ENCODE assay signal across 12 cellular contexts in the genomic region with DNA sequence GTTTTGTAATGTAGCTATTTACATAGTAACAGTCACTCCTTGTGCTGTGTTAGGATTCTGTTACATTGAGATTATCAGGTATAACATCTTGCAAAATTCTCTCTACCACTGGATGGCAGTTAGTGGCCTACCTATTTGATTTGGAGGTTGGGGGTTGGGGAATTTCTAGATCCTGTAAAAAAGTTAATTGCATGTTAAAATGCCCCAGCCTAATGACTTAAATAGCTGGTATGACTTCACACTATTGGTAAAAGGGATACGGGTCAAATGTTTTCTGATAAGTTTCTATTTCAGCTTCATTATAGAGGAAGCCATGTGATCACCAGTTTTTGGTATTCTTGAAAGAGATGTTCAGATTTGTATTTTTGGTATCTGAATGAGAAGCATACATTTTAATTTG. TPM values are rescaled to one million over a fixed set of nuclear protein-coding genes. Genes with fewer than 3 reads are reported as not detected.
A peak's percentile ranks its signal among the peaks of the same experiment; 100 is the strongest.
DNase-seq lines count a peak whose midpoint lies in the region; ATAC-seq and TF ChIP-seq lines count a peak whose summit lies in the region.
"Had no signal": no experiment of that assay in that cellular context is flagged by ENCODE, and none has a peak within 500 bp of the region (broad histone marks: within the 10 kb centered on the region; RNA-seq: fewer than 3 reads in every experiment).

No MANE protein-coding gene starts in this region.

- no TSS peak for BruUV-seq in Panc1 (replicated peaks; lab: Mats Ljungman, UMichigan)

- CTCF ChIA-PET in Panc1 (lab: Charles Lee): no interaction called here

- DNase-seq in Panc1 (ENCODE audit: low read depth, low spot score) (no peak), heart left ventricle (no peak)
- DNase-seq in stimulated activated CD4-positive, alpha-beta T cell treated with anti-CD3 and anti-CD28 coated beads, Interleukin-4, amount 100 ng/mL, for 4 hours: no peak
- DNase-seq: activated CD4-positive, CD25-positive, alpha-beta regulatory T cell; gastrocnemius medialis; GOT3; mesenchymal stem cell had no signal

- peaks cover 0 to 35% (median 9%) of the 10 kb centered on the region in 11 experiments; a peak in 11 of 22 replicates for H4K20me1 ChIP-seq in BLaER1 treated with 17β-estradiol and CSF1 and Interleukin-3, amounts not matched to agents 10 nM and 100 nM

- POLR2A ChIA-PET in Panc1 (lab: Charles Lee): no interaction called here

- H3K9ac ChIP-seq in BLaER1 treated with 17β-estradiol and CSF1 and Interleukin-3, amounts not matched to agents 10 nM and 100 nM: peak overlapping the region in 10 of 11 experiments; percentile 20 to 96 (median 91); a peak in 16 of 22 replicates
- H3K9ac ChIP-seq in iPS-20b (ENCODE audit: low read depth, low read length): no peak overlapping the region

- 0 out of 22 replicates have a peak, but pooled peaks cover 0 to 8% (median 0%) of the 10 kb centered on the region in 11 experiments for H3K36me3 ChIP-seq in BLaER1 treated with 17β-estradiol and CSF1 and Interleukin-3, amounts not matched to agents 10 nM and 100 nM
- H3K36me3 ChIP-seq in Panc1 (ENCODE audit: control insufficient read depth, insufficient read depth, low read length) (no peaks in the 10 kb centered on the region; the same call in 1 of the 2 replicates), iPS-20b (ENCODE audit: insufficient read depth, low read depth, low read length) (no peaks in the 10 kb centered on the region), heart left ventricle (no peaks in the 10 kb centered on the region)
- H3K36me3 ChIP-seq: gastrocnemius medialis had no signal

- ATAC-seq in Panc1: no peak
- no peak for ATAC-seq in heart left ventricle
- ATAC-seq in HG03342 (IDR thresholded peaks at IDR 0.05; ENCODE audit: unreplicated experiment): no peak
- no peak for ATAC-seq in HG03095 (IDR thresholded peaks at IDR 0.05; ENCODE audit: unreplicated experiment)
- ATAC-seq: gastrocnemius medialis had no signal

- H3K27me3 ChIP-seq in BLaER1 treated with 17β-estradiol and CSF1 and Interleukin-3, amounts not matched to agents 10 nM and 100 nM: no peaks in the 10 kb centered on the region
- H3K27me3 ChIP-seq in Panc1 (ENCODE audit: control insufficient read depth, insufficient read depth, low read length) (no peaks in the 10 kb centered on the region), iPS-20b (ENCODE audit: insufficient read depth, low read length) (peaks cover 20% of the 10 kb centered on the region), heart left ventricle (no peaks in the 10 kb centered on the region)

- peaks cover 0 to 4% (median 0%) of the 10 kb centered on the region in 11 experiments; a peak in 1 of 22 replicates for H3K9me3 ChIP-seq in BLaER1 treated with 17β-estradiol and CSF1 and Interleukin-3, amounts not matched to agents 10 nM and 100 nM (replicated peaks in 1 of 11)
- H3K9me3 ChIP-seq in Panc1 (ENCODE audit: control insufficient read depth, insufficient read depth, low read depth, low read length): no peaks in the 10 kb centered on the region
- no peaks in the 10 kb centered on the region for H3K9me3 ChIP-seq in iPS-20b (ENCODE audit: insufficient read depth, low read depth, low read length)
- H3K9me3 ChIP-seq in heart left ventricle: no peaks in the 10 kb centered on the region
- H3K9me3 ChIP-seq: gastrocnemius medialis had no signal

- 51 to 75% (median 62%) methylated on average over 1 of the region's 1 CpG for WGBS in heart left ventricle, 4 donors

- no peak for TF ChIP-seq POLR2A in heart left ventricle (IDR thresholded peaks at IDR 0.05)

- H3K4me3 ChIP-seq in BLaER1 treated with 17β-estradiol and CSF1 and Interleukin-3, amounts not matched to agents 10 nM and 100 nM: peak overlapping the region in 8 of 10 experiments; percentile 29 to 100 (median 98); a peak in 14 of 20 replicates
- H3K4me3 ChIP-seq in Panc1 (ENCODE audit: low read depth in 2 of 2, low read length in 2 of 2) (no peak overlapping the region), iPS-20b (ENCODE audit: low read length) (peak overlapping the region; percentile 65), heart left ventricle (peak overlapping the region in 2 of 12 donors; percentile 14 to 15)
- H3K4me3 ChIP-seq: gastrocnemius medialis had no signal

- peak overlapping the region; percentile 86 to 100 (median 96) for H3K4me2 ChIP-seq in BLaER1 treated with 17β-estradiol and CSF1 and Interleukin-3, amounts not matched to agents 10 nM and 100 nM

- peak; percentile 15 for TF ChIP-seq CTCF in GM12873 (IDR thresholded peaks at IDR 0.05; ENCODE audit: insufficient read depth, low read depth, low read length, missing control alignments)
- TF ChIP-seq CTCF in Panc1 (IDR thresholded peaks at IDR 0.05): peak; percentile 10; the same call in 1 of the 2 replicates
- no peak for TF ChIP-seq CTCF in heart left ventricle (IDR thresholded peaks at IDR 0.05)

- intact Hi-C loops in Panc1 (cut with micrococcal nuclease; ENCODE audit: unreplicated experiment) (no loop called here), heart left ventricle (cut with DNase I) (loop anchor here in 3 of 10 donors (10.0 kb wide), 2 partner anchors 97 to 127 kb away; no protein-coding TSS in a partner anchor)

- in situ Hi-C loops in Panc1 (cut with HindIII; ENCODE audit: low pct_unique_long_range_greater_than_20kb, low sequenced_read_pairs): no loop called here

- H3K4me1 ChIP-seq in BLaER1 treated with 17β-estradiol and CSF1 and Interleukin-3, amounts not matched to agents 10 nM and 100 nM: peaks cover 67 to 76% (median 71%) of the 10 kb centered on the region in 10 experiments
- H3K4me1 ChIP-seq in Panc1 (ENCODE audit: control insufficient read depth, insufficient read depth, low read length) (peaks cover 20% of the 10 kb centered on the region), iPS-20b (ENCODE audit: insufficient read depth, low read length) (peaks cover 29% of the 10 kb centered on the region), heart left ventricle (peaks cover 0 to 59% (median 10%) of the 10 kb centered on the region in 12 donors)

- H3K27ac ChIP-seq in BLaER1 treated with 17β-estradiol and CSF1 and Interleukin-3, amounts not matched to agents 10 nM and 100 nM: peak overlapping the region; percentile 28 to 96 (median 83); a peak in 20 of 22 replicates
- H3K27ac ChIP-seq in Panc1 (ENCODE audit: low read length): no peak overlapping the region
- H3K27ac ChIP-seq in iPS-20b (ENCODE audit: low read length): no peak overlapping the region
- peak overlapping the region in 1 of 12 donors; percentile 59 for H3K27ac ChIP-seq in heart left ventricle
- H3K27ac ChIP-seq: gastrocnemius medialis had no signal

RNA-seq across cellular contexts. Expression of a gene that starts 2.8 kb away (rescaled TPM):
- total RNA-seq in Panc1 (2021; ENCODE audit: unreplicated experiment): 12.0 TPM
- 3.1 TPM for polyA plus RNA-seq in Panc1 (2012; ENCODE audit: insufficient read length)
- 10 to 100 TPM in 2 of 9 donors, 1 to 10 TPM in 7; 3.6 to 16.2 (median 6.3) TPM for total RNA-seq in heart left ventricle
- polyA plus RNA-seq in heart left ventricle: 1 to 10 TPM; 1.1 to 2.0 TPM

Comparison
In these comparisons a context has a peak if more than half of its experiments do, and no peak if none do; other contexts are left out.
1. H3K27ac ChIP-seq: peak in BLaER1 treated with 17β-estradiol and CSF1 and Interleukin-3, amounts not matched to agents 10 nM and 100 nM (11 of 11); none in Panc1 (single experiment) and iPS-20b (single experiment).
2. H3K4me3 ChIP-seq: peak in BLaER1 treated with 17β-estradiol and CSF1 and Interleukin-3, amounts not matched to agents 10 nM and 100 nM (8 of 10) and iPS-20b (single experiment); none in Panc1 (0 of 2).
3. CTCF ChIP-seq: peak in GM12873 (single experiment) and Panc1 (single experiment); none in heart left ventricle (0 of 12).